22 cellular contexts compared by ENCODE assay signal in the genomic region with DNA sequence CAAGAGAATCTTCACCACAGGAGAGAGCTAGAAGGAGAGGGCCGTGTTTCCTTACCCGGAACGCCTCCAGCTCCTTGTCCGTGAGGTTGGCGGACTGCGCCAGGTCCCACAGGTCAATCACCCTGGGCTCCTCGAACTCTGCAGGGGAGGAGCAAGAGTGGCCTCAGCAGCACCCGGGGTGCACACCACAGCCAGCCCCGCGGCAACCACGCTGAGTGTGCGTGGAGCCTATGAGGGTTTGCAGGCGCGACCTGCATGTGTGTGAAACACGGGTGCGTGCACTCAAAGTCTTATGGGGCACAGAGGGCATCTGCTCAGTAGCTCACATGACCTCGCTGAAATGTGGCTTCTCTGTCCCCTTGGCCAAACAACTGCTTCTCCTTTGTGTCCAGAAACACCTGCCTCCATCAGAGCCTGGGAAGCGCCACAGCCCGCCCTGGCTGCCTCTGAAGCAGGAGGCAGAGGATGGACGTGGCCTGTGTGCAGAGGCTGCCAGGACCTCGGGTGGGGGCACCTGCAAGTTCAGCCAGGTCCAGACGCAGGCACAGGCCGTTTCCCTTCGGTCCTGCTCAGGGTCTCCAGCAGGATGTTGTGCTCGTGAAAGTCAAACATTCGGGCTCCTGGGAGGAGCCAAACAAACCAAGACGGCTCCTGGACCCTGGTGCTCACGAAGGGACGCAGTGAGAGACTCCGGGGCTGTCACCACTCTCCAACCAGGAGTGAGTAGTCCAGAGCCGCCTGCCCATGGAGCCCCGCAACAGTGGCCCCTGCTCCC. TPM values are rescaled to one million over a fixed set of nuclear protein-coding genes. Genes with fewer than 3 reads are reported as not detected.
DNase-seq lines count a peak whose midpoint lies in the region; ATAC-seq and TF ChIP-seq lines count a peak whose summit lies in the region.
"Had no signal": no experiment of that assay in that cellular context is flagged by ENCODE, and none has a peak within 500 bp of the region (broad histone marks: within the 10 kb centered on the region; RNA-seq: fewer than 3 reads in every experiment).

No MANE protein-coding gene starts in this region.

- H3K4me1 ChIP-seq in heart right ventricle, result peaks cover 0 to 6% (median 0%) of the 10 kb centered on the region in 9 donors
- no peaks in the 10 kb centered on the region for H3K4me1 ChIP-seq in neural progenitor cell
- H3K4me1 ChIP-seq in effector memory CD4-positive, alpha-beta T cell (ENCODE audit: control insufficient read depth, insufficient read depth, low read length, poor library complexity, severe bottlenecking), result no peaks in the 10 kb centered on the region

- peaks cover 7% of the 10 kb centered on the region for H3K36me3 Mint-ChIP-seq in T-helper 17 cell (ENCODE audit: low read depth)
- peaks cover 4% of the 10 kb centered on the region for H3K36me3 Mint-ChIP-seq in glutamatergic neuron (ENCODE audit: unreplicated experiment)
- peaks cover 32% of the 10 kb centered on the region for H3K36me3 Mint-ChIP-seq in neural progenitor cell

- no peaks in the 10 kb centered on the region for H3K27me3 Mint-ChIP-seq in T-helper 17 cell
- H3K27me3 Mint-ChIP-seq in glutamatergic neuron (ENCODE audit: unreplicated experiment), result peaks cover 5% of the 10 kb centered on the region
- no peaks in the 10 kb centered on the region for H3K27me3 Mint-ChIP-seq in neural progenitor cell (ENCODE audit: insufficient read depth, low read depth)

- H3K79me2 ChIP-seq in neural progenitor cell (ENCODE audit: low read depth), result no peaks in the 10 kb centered on the region

- H3K27ac Mint-ChIP-seq in T-helper 17 cell (peak overlapping the region; percentile 63), glutamatergic neuron (ENCODE audit: unreplicated experiment) (no peak overlapping the region), neural progenitor cell (peak overlapping the region; percentile 14)
- H3K27ac Mint-ChIP-seq: CD8-positive, alpha-beta T cell had no signal

- no peak overlapping the region for H2AFZ ChIP-seq in neural progenitor cell (replicated peaks)

- H3K9ac ChIP-seq in neural progenitor cell, result no peak overlapping the region

- no peaks in the 10 kb centered on the region for H3F3A ChIP-seq in neural progenitor cell (ENCODE audit: low read depth)

- H3K4me2 ChIP-seq in neural progenitor cell, result no peak overlapping the region

- H3K27ac ChIP-seq in heart right ventricle (no peak overlapping the region), neural progenitor cell (no peak overlapping the region)
- no peak overlapping the region for H3K27ac ChIP-seq in effector memory CD4-positive, alpha-beta T cell (ENCODE audit: insufficient read depth, low read length, poor library complexity, severe bottlenecking)

- TF ChIP-seq CTCF in heart right ventricle (IDR thresholded peaks at IDR 0.05), result no peak
- no peak for TF ChIP-seq CTCF in glutamatergic neuron (IDR thresholded peaks at IDR 0.05; ENCODE audit: partially characterized antibody, unreplicated experiment)
- TF ChIP-seq CTCF in neural progenitor cell (IDR thresholded peaks at IDR 0.05), result no peak

- H3K27me3 ChIP-seq in heart right ventricle, result no peaks in the 10 kb centered on the region
- no peaks in the 10 kb centered on the region for H3K27me3 ChIP-seq in neural progenitor cell
- H3K27me3 ChIP-seq in effector memory CD4-positive, alpha-beta T cell (replicated peaks; ENCODE audit: control insufficient read depth, insufficient read depth, low read length, poor library complexity, severe bottlenecking), result no peaks in the 10 kb centered on the region
- H3K27me3 ChIP-seq: MG63 had no signal

- ATAC-seq in Right ventricle myocardium inferior (no peak), heart right ventricle (no peak), T-helper 17 cell (no peak)
- ATAC-seq: CD8-positive, alpha-beta T cell; K562 had no signal

- intact Hi-C loops in Right ventricle myocardium inferior (cut with DNase I) (no loop called here), heart right ventricle (cut with DNase I) (no loop called here)

- H4K20me1 ChIP-seq in neural progenitor cell (ENCODE audit: low read depth), result peaks cover 26% of the 10 kb centered on the region

- H3K9me3 Mint-ChIP-seq in glutamatergic neuron (ENCODE audit: unreplicated experiment) (peaks cover 5% of the 10 kb centered on the region), neural progenitor cell (no peaks in the 10 kb centered on the region)
- H3K9me3 Mint-ChIP-seq: CD8-positive, alpha-beta T cell had no signal

- peak overlapping the region; percentile 9 for H3K4me3 Mint-ChIP-seq in T-helper 17 cell
- H3K4me3 Mint-ChIP-seq in glutamatergic neuron (ENCODE audit: unreplicated experiment), result no peak overlapping the region
- no peak overlapping the region for H3K4me3 Mint-ChIP-seq in neural progenitor cell
- H3K4me3 Mint-ChIP-seq: CD8-positive, alpha-beta T cell had no signal

- H3K4me3 ChIP-seq in heart right ventricle, result no peak overlapping the region
- no peak overlapping the region for H3K4me3 ChIP-seq in neural progenitor cell
- no peak overlapping the region for H3K4me3 ChIP-seq in effector memory CD4-positive, alpha-beta T cell (ENCODE audit: insufficient read depth, low read depth, low read length, poor library complexity, severe bottlenecking)
- H3K4me3 ChIP-seq: K562, MG63 had no signal

- H3K36me3 ChIP-seq in heart right ventricle, result peaks cover 5 to 99% (median 80%) of the 10 kb centered on the region in 9 donors
- no peaks in the 10 kb centered on the region for H3K36me3 ChIP-seq in neural progenitor cell
- H3K36me3 ChIP-seq in effector memory CD4-positive, alpha-beta T cell (ENCODE audit: control insufficient read depth, insufficient read depth, low read length), result peaks cover 92% of the 10 kb centered on the region
- H3K36me3 ChIP-seq: MG63 had no signal

- DNase-seq in Right ventricle myocardium inferior (ENCODE audit: missing footprints), result peak; percentile 76
- no peak for DNase-seq in heart right ventricle
- DNase-seq in T-helper 17 cell, result no peak
- peak; percentile 10 for DNase-seq in glutamatergic neuron
- no peak for DNase-seq in neural progenitor cell (ENCODE audit: low spot score)
- DNase-seq in effector memory CD4-positive, alpha-beta T cell, result no peak
- DNase-seq in mucosa of gallbladder (ENCODE audit: low spot score), result no peak
- DNase-seq: 8988T; C1 segment of cervical spinal cord; Calu3; CD8-positive, alpha-beta T cell; GDM1; MG63; NCI-H1417; NCI-H1694 treated with DMSO at 0.1 percent for 48 hours; NCI-H2081 treated with DMSO at 0.1 percent for 48 hours; NCI-H2171 treated with DMSO at 0.1 percent for 48 hours; NCI-H446 treated with DMSO at 0.1 percent for 48 hours; NCI-H526 treated with DMSO at 0.1 percent for 48 hours; OCI-M1 had no signal

- WGBS in heart right ventricle, 2 donors, result 90 to 92% methylated on average over 32 of the region's 32 CpGs

- peaks cover 3% of the 10 kb centered on the region for H3K4me1 Mint-ChIP-seq in T-helper 17 cell
- peaks cover 3% of the 10 kb centered on the region for H3K4me1 Mint-ChIP-seq in glutamatergic neuron (ENCODE audit: low read depth, unreplicated experiment)
- no peaks in the 10 kb centered on the region for H3K4me1 Mint-ChIP-seq in neural progenitor cell

- no peaks in the 10 kb centered on the region for H3K9me3 ChIP-seq in heart right ventricle
- H3K9me3 ChIP-seq in T-helper 17 cell (ENCODE audit: control insufficient read depth, low read length, poor library complexity, severe bottlenecking), result no peaks in the 10 kb centered on the region
- H3K9me3 ChIP-seq in neural progenitor cell (ENCODE audit: low read depth), result no peaks in the 10 kb centered on the region
- H3K9me3 ChIP-seq in effector memory CD4-positive, alpha-beta T cell (ENCODE audit: control insufficient read depth, low read length), result no peaks in the 10 kb centered on the region
- H3K9me3 ChIP-seq: MG63 had no signal

RNA-seq across cellular contexts. Expression of gene LRPAP1, which starts 16.0 kb away (rescaled TPM):
- total RNA-seq in Right ventricle myocardium inferior (286 TPM), heart right ventricle (100 to 1,000 TPM; 234 to 392 (median 345) TPM), T-helper 17 cell (10 to 100 TPM; 77.4 to 82.8 TPM), glutamatergic neuron (ENCODE audit: unreplicated experiment) (68.5 TPM), neural progenitor cell (ENCODE audit: low replicate concordance) (48.3 and 76.1 TPM in 2 replicates), mucosa of gallbladder (227 TPM)
- polyA plus RNA-seq in heart right ventricle, result 100 to 1,000 TPM in 1 of 2 donors, 10 to 100 TPM in 1; 49.9 to 418 TPM

RNA-seq across cellular contexts. Expression of gene DOK7, which starts 53.1 kb away (rescaled TPM):
- total RNA-seq in Right ventricle myocardium inferior (35.5 TPM), heart right ventricle (10 to 100 TPM; 30.3 to 60.0 (median 37.2) TPM), T-helper 17 cell (not detected), glutamatergic neuron (ENCODE audit: unreplicated experiment) (5.1 TPM), neural progenitor cell (ENCODE audit: low replicate concordance) (0.22 TPM in 1 of 2 replicates, not detected in the other), mucosa of gallbladder (7.4 TPM)
- 10 to 100 TPM; 61.5 to 89.7 TPM for polyA plus RNA-seq in heart right ventricle
- total RNA-seq: CD8-positive, alpha-beta T cell; K562; SK-MEL-5 had no signal
- polyA plus RNA-seq: K562 had no signal

Comparison
In these comparisons a context has a peak if more than half of its experiments do, and no peak if none do; other contexts are left out.
1. DNase-seq: peak in Right ventricle myocardium inferior (single experiment) and glutamatergic neuron (single experiment); none in heart right ventricle (0 of 2), T-helper 17 cell (0 of 3), neural progenitor cell (single experiment), effector memory CD4-positive, alpha-beta T cell (0 of 3) and mucosa of gallbladder (single experiment).